ENCODE assay signal across 10 cellular contexts in genomic region chr3:123700791-123701712, GRCh38.
DNase-seq lines count a peak whose midpoint lies in the region; TF ChIP-seq lines count a peak whose summit lies in the region.
"Had no signal": no experiment of that assay in that cellular context is flagged by ENCODE, and none has a peak within 500 bp of the region (broad histone marks: within the 10 kb centered on the region; RNA-seq: fewer than 3 reads in every experiment).

No MANE protein-coding gene starts in this region.

- H3K4me3 ChIP-seq in ascending aorta (peak overlapping the region; percentile 49 to 84), testis (peak overlapping the region; percentile 59 to 69)

- DNase-seq in ascending aorta (ENCODE audit: low spot score in 2 of 2) (peak in 1 of 2 donors; percentile 86), head of caudate nucleus (peak in 23 of 42 donors; percentile 11 to 66 (median 32)), mucosa of gallbladder (ENCODE audit: low spot score) (peak; percentile 64), testis (peak; percentile 81), SKM-1 (lab: John Stamatoyannopoulos, UW; ENCODE audit: unreplicated experiment) (no peak), NCI-H2171 (lab: John Stamatoyannopoulos, UW) (no peak), HUDEP-2 (lab: John Stamatoyannopoulos, UW; ENCODE audit: unreplicated experiment in 76 of 76) (no peak), NCI-H2107 (lab: John Stamatoyannopoulos, UW) (no peak)
- DNase-seq: activated CD8-positive, alpha-beta memory T cell treated with anti-CD3 and anti-CD28 coated beads, Interleukin-2, amount 50 U/mL, for 4 hours; effector CD4-positive, alpha-beta T cell had no signal

- TF ChIP-seq CTCF in ascending aorta (IDR thresholded peaks at IDR 0.05) = peak in 1 of 3 experiments; percentile 7
- TF ChIP-seq CTCF in testis (IDR thresholded peaks at IDR 0.05) = no peak

- 58 to 63% methylated on average over 23 of the region's 23 CpGs for WGBS in testis, 2 donors

- H3K27me3 ChIP-seq in ascending aorta = no peaks in the 10 kb centered on the region
- no peaks in the 10 kb centered on the region for H3K27me3 ChIP-seq in testis

- peak overlapping the region; percentile 91 to 92 for H3K27ac ChIP-seq in ascending aorta
- peak overlapping the region; percentile 91 to 92 for H3K27ac ChIP-seq in testis

- TF ChIP-seq POLR2A in testis (IDR thresholded peaks at IDR 0.05) = no peak

- H3K4me1 ChIP-seq in ascending aorta = peaks cover 0 to 46% of the 10 kb centered on the region in 2 donors
- peaks cover 30% of the 10 kb centered on the region for H3K4me1 ChIP-seq in testis

- peaks cover 0 to 5% of the 10 kb centered on the region in 2 donors for H3K36me3 ChIP-seq in ascending aorta
- no peaks in the 10 kb centered on the region for H3K36me3 ChIP-seq in testis (ENCODE audit: low read depth, missing control alignments)

- no peaks in the 10 kb centered on the region for H3K9me3 ChIP-seq in ascending aorta
- H3K9me3 ChIP-seq in testis = no peaks in the 10 kb centered on the region

- intact Hi-C loops in ascending aorta (cut with DNase I) (loop anchor here (1.0 to 2.0 kb wide), 3 partner anchors 13 to 58 kb away; no protein-coding TSS in a partner anchor), head of caudate nucleus (cut with DNase I) (no loop called here), testis (cut with DNase I; ENCODE audit: low total_unique reads) (loop anchor here (5.0 kb wide), 1 partner anchor 49 kb away; no protein-coding TSS in a partner anchor)

Comparison
In these comparisons a context has a peak if more than half of its experiments do, and no peak if none do; other contexts are left out.
1. DNase-seq: peak in head of caudate nucleus (23 of 42), mucosa of gallbladder (single experiment) and testis (single experiment); none in SKM-1 (single experiment), NCI-H2171 (single experiment), HUDEP-2 (0 of 76) and NCI-H2107 (single experiment).